Comparison of ENCODE assay signal across 14 cellular contexts in genomic region chr12:110917467-110917866, GRCh38. TPM values are rescaled to one million over a fixed set of nuclear protein-coding genes. Genes with fewer than 3 reads are reported as not detected.
A peak's percentile ranks its signal among the peaks of the same experiment; 100 is the strongest.
DNase-seq lines count a peak whose midpoint lies in the region; ATAC-seq, FAIRE-seq and TF ChIP-seq lines count a peak whose summit lies in the region.
"Had no signal": no experiment of that assay in that cellular context is flagged by ENCODE, and none has a peak within 500 bp of the region (broad histone marks: within the 10 kb centered on the region; RNA-seq: fewer than 3 reads in every experiment).

No MANE protein-coding gene starts in this region.

- H4K8ac ChIP-seq in mesendoderm (ENCODE audit: low read depth, low read length): no peak overlapping the region

- no peak overlapping the region for H3K4me2 ChIP-seq in mesendoderm (ENCODE audit: low read length)

- no peak for TF ChIP-seq CTCF in bronchial epithelial cell (IDR thresholded peaks at IDR 0.05; ENCODE audit: insufficient read depth, low read length, severe bottlenecking)
- no peak for TF ChIP-seq CTCF in lower lobe of right lung (IDR thresholded peaks at IDR 0.05)

- WGBS in mesendoderm (ENCODE audit: extremely low coverage, insufficient coverage, low lambda C conversion rate): no CpG with 5 or more reads among the region's 5 CpGs

- no peak overlapping the region for H3K56ac ChIP-seq in mesendoderm (ENCODE audit: low read length)

- H3K4me1 ChIP-seq in mesendoderm (ENCODE audit: control insufficient read depth, low read depth, low read length) (no peaks in the 10 kb centered on the region), lower lobe of right lung (no peaks in the 10 kb centered on the region)

- H3K79me1 ChIP-seq in mesendoderm (ENCODE audit: low read length): no peaks in the 10 kb centered on the region

- no peak overlapping the region for H2AK5ac ChIP-seq in mesendoderm (ENCODE audit: low read length)

- no peak overlapping the region for H4K5ac ChIP-seq in mesendoderm (ENCODE audit: low read length)

- DNase-seq in EL (peak; percentile 75), M059J (ENCODE audit: low read depth) (peak; percentile 88), bronchial epithelial cell (ENCODE audit: low read depth) (peak; percentile 95), mesendoderm (peak; percentile 80), nucleus accumbens (lab: John Stamatoyannopoulos, UW) (no peak), lower lobe of right lung (no peak)
- no peak for DNase-seq in NK-92 treated with Interleukin-12 subunit alpha and Interleukin-12 subunit beta, amount 100 ng/mL, for 24 hours (lab: John Stamatoyannopoulos, UW)
- DNase-seq: activated gamma-delta T cell, COR-L47, NCI-H446 treated with DMSO at 0.1 percent for 48 hours, SHP77, spleen had no signal

- H3K4me3 ChIP-seq in bronchial epithelial cell (ENCODE audit: low read depth, low read length) (no peak overlapping the region), mesendoderm (ENCODE audit: low read length) (no peak overlapping the region), lower lobe of right lung (no peak overlapping the region)
- H3K4me3 ChIP-seq: spleen had no signal

- ATAC-seq in GM21423 (IDR thresholded peaks at IDR 0.05; ENCODE audit: unreplicated experiment) (no peak), lower lobe of right lung (no peak)
- ATAC-seq: natural killer cell treated with Interleukin-12 subunit alpha and Interleukin-12 subunit beta and Interleukin-15 and Interleukin-18, amount 100 ng/mL, for 72 hours had no signal

- H3K36me3 ChIP-seq in bronchial epithelial cell (ENCODE audit: control insufficient read depth, insufficient read depth, low read length) (no peaks in the 10 kb centered on the region), mesendoderm (ENCODE audit: control insufficient read depth, insufficient read depth, low read length) (no peaks in the 10 kb centered on the region), lower lobe of right lung (no peaks in the 10 kb centered on the region)
- H3K36me3 ChIP-seq: spleen had no signal

- no peak overlapping the region for H3K9ac ChIP-seq in mesendoderm (ENCODE audit: low read length)

- peak; percentile 60 for FAIRE-seq in bronchial epithelial cell (lab: Jason Lieb, UNC)

- H3K27ac ChIP-seq in mesendoderm (ENCODE audit: low read depth, low read length) (no peak overlapping the region), lower lobe of right lung (no peak overlapping the region)
- H3K27ac ChIP-seq: spleen had no signal

- H3K27me3 ChIP-seq in bronchial epithelial cell (ENCODE audit: control insufficient read depth, insufficient read depth, low read length): no peaks in the 10 kb centered on the region
- H3K27me3 ChIP-seq in mesendoderm (ENCODE audit: insufficient read depth, low read length, poor library complexity): no peaks in the 10 kb centered on the region
- H3K27me3 ChIP-seq in lower lobe of right lung (ENCODE audit: low read depth): peaks cover 9% of the 10 kb centered on the region

- no peak overlapping the region for H3K18ac ChIP-seq in mesendoderm (ENCODE audit: low read length)

- intact Hi-C loops in lower lobe of right lung (cut with DNase I): no loop called here

- no peak overlapping the region for H2BK15ac ChIP-seq in mesendoderm (replicated peaks; ENCODE audit: low read depth)

- H2BK120ac ChIP-seq in mesendoderm (ENCODE audit: low read depth, low read length): no peak overlapping the region

- H2BK5ac ChIP-seq in mesendoderm (ENCODE audit: low read length): no peak overlapping the region

- H3K23ac ChIP-seq in mesendoderm (ENCODE audit: low read length): no peak overlapping the region

- H3K79me2 ChIP-seq in mesendoderm (ENCODE audit: control insufficient read depth, insufficient read depth, low read length): no peaks in the 10 kb centered on the region

- H3K9me3 ChIP-seq in lower lobe of right lung: no peaks in the 10 kb centered on the region
- H3K9me3 ChIP-seq: spleen had no signal

- H3K4ac ChIP-seq in mesendoderm (ENCODE audit: low read depth, low read length): no peak overlapping the region

RNA-seq across cellular contexts. Expression of gene MYL2, which starts 2.9 kb away (rescaled TPM):
- total RNA-seq in M059J (2014; rRNA removed; shearing (Covaris generic)): not detected in 2 replicates
- not detected in 2 replicates for total RNA-seq in bronchial epithelial cell
- 0.06 TPM for polyA plus RNA-seq in mesendoderm (2013, experiment 1 of 2)
- polyA plus RNA-seq in mesendoderm (2013, experiment 2 of 2): not detected
- total RNA-seq in lower lobe of right lung: not detected
- total RNA-seq: natural killer cell treated with Interleukin-12 subunit alpha and Interleukin-12 subunit beta and Interleukin-15 and Interleukin-18, amount 100 ng/mL, for 72 hours; spleen had no signal

Comparison
In these comparisons a context has a peak if more than half of its experiments do, and no peak if none do; other contexts are left out.
1. DNase-seq: peak in EL (single experiment), M059J (single experiment), bronchial epithelial cell (single experiment) and mesendoderm (single experiment); none in NK-92 treated with Interleukin-12 subunit alpha and Interleukin-12 subunit beta, amount 100 ng/mL, for 24 hours (single experiment), nucleus accumbens (0 of 56) and lower lobe of right lung (single experiment).